In genomic region chr22:26563022-26563421, GRCh38 we compare ENCODE assay signal across 16 cellular contexts. TPM values are rescaled to one million over a fixed set of nuclear protein-coding genes. Genes with fewer than 3 reads are reported as not detected.
DNase-seq lines count a peak whose midpoint lies in the region; ATAC-seq and TF ChIP-seq lines count a peak whose summit lies in the region.
"Had no signal": no experiment of that assay in that cellular context is flagged by ENCODE, and none has a peak within 500 bp of the region (broad histone marks: within the 10 kb centered on the region; RNA-seq: fewer than 3 reads in every experiment).

No MANE protein-coding gene starts in this region.

- peaks cover 2 to 9% (median 9%) of the 10 kb centered on the region in 3 experiments; a peak in 5 of 7 replicates for H3K36me3 Mint-ChIP-seq in H9 (ENCODE audit: insufficient read depth in 1 of 3, low read depth in 3 of 3)
- H3K36me3 Mint-ChIP-seq in activated CD4-positive, alpha-beta memory T cell treated with anti-CD3 and anti-CD28 coated beads, Interleukin-2, amount 10 ng/mL, durations not matched to agents 7 days and 5 days (ENCODE audit: low read depth), result peaks cover 25% of the 10 kb centered on the region
- H3K36me3 Mint-ChIP-seq in activated naive CD8-positive, alpha-beta T cell treated with anti-CD3 and anti-CD28 coated beads for 36 hours, result peaks cover 6% of the 10 kb centered on the region

- H3K27ac Mint-ChIP-seq in H9, result peak overlapping the region in 2 of 3 experiments; percentile 65 to 70; a peak in 2 of 7 replicates
- H3K27ac Mint-ChIP-seq in activated CD4-positive, alpha-beta memory T cell treated with anti-CD3 and anti-CD28 coated beads, Interleukin-2, amount 10 ng/mL, durations not matched to agents 7 days and 5 days, result no peak overlapping the region
- H3K27ac Mint-ChIP-seq in activated naive CD8-positive, alpha-beta T cell treated with anti-CD3 and anti-CD28 coated beads for 36 hours, result no peak overlapping the region

- H4K20me1 ChIP-seq in DND-41 (ENCODE audit: insufficient read depth, low read length) (peaks cover 21% of the 10 kb centered on the region), H9 (ENCODE audit: control insufficient read depth, insufficient read depth, insufficient read length) (no peaks in the 10 kb centered on the region)

- TF ChIP-seq CTCF in DND-41 (IDR thresholded peaks at IDR 0.05; ENCODE audit: borderline replicate concordance, extremely low read depth, low read length, poor library complexity, severe bottlenecking), result peak; percentile 25
- peak; percentile 49; the same call in 2 of the 3 replicates for TF ChIP-seq CTCF in H9 (conservative IDR thresholded peaks at IDR 0.05)
- TF ChIP-seq CTCF in liver (IDR thresholded peaks at IDR 0.05; ENCODE audit: low read depth, low read length, missing input control), result peak; percentile 14

- H3K36me3 ChIP-seq in DND-41 (ENCODE audit: insufficient read depth, low read length) (no peaks in the 10 kb centered on the region), liver (ENCODE audit: control insufficient read depth in 4 of 4, insufficient read depth in 3 of 4, low read depth in 1 of 4, low read length in 3 of 4) (peaks cover 1 to 7% (median 4%) of the 10 kb centered on the region in 4 donors)

- no peak overlapping the region for H3K14ac ChIP-seq in H9 (ENCODE audit: insufficient read depth, low read length)

- H3K79me2 ChIP-seq in DND-41 (ENCODE audit: insufficient read depth, low read length) (no peaks in the 10 kb centered on the region), H9 (ENCODE audit: insufficient read depth, low read length) (peaks cover 43% of the 10 kb centered on the region; the same call in 1 of the 2 replicates)

- H3K56ac ChIP-seq in H9 (ENCODE audit: insufficient read length, low read depth, low read length), result no peak overlapping the region

- H3K4me3 ChIP-seq in DND-41 (ENCODE audit: low read depth in 1 of 2, low read length in 2 of 2) (no peak overlapping the region), liver (ENCODE audit: low read depth in 1 of 3, low read length in 3 of 3) (no peak overlapping the region)
- H3K4me3 ChIP-seq: upper lobe of right lung had no signal

- no peak overlapping the region for H2BK20ac ChIP-seq in H9 (ENCODE audit: low read depth, low read length, poor library complexity, severe bottlenecking)

- H3K9me3 Mint-ChIP-seq in H9, result no peaks in the 10 kb centered on the region
- no peaks in the 10 kb centered on the region for H3K9me3 Mint-ChIP-seq in activated CD4-positive, alpha-beta memory T cell treated with anti-CD3 and anti-CD28 coated beads, Interleukin-2, amount 10 ng/mL, durations not matched to agents 7 days and 5 days
- no peaks in the 10 kb centered on the region for H3K9me3 Mint-ChIP-seq in activated naive CD8-positive, alpha-beta T cell treated with anti-CD3 and anti-CD28 coated beads for 36 hours
- H3K9me3 Mint-ChIP-seq: CD4-positive, alpha-beta memory T cell had no signal

- H2BK120ac ChIP-seq in H9 (ENCODE audit: low read depth, low read length, poor library complexity, severe bottlenecking), result no peak overlapping the region

- DNase-seq in DND-41 (no peak), H9 (no peak), cortex of kidney (lab: John Stamatoyannopoulos, UW) (no peak)
- DNase-seq in activated CD4-positive, alpha-beta memory T cell treated with anti-CD3 and anti-CD28 coated beads, Interleukin-2, amount 10 ng/mL, durations not matched to agents 7 days and 5 days, result peak; percentile 21
- no peak for DNase-seq in activated CD4-positive, CD25-positive, alpha-beta regulatory T cell (lab: John Stamatoyannopoulos, UW)
- no peak for DNase-seq in activated naive CD8-positive, alpha-beta T cell treated with anti-CD3 and anti-CD28 coated beads for 36 hours
- DNase-seq: aorta; NCI-H1105 treated with DMSO at 0.1 percent for 48 hours; retina; stimulated activated CD4-positive, alpha-beta T cell treated with anti-CD3 and anti-CD28 coated beads, Interleukin-1b, Interleukin-23, amount 100 ng/mL, for 48 hours; stimulated activated CD8-positive, alpha-beta memory T cell treated with anti-CD3 and anti-CD28 coated beads, Interleukin-4, amount 100 ng/mL, for 48 hours; upper lobe of right lung had no signal

- no peak for ATAC-seq in DND-41 (ENCODE audit: insufficient read depth, low read depth)
- ATAC-seq: upper lobe of right lung had no signal

- CTCF ChIA-PET in activated CD4-positive, alpha-beta memory T cell treated with anti-CD3 and anti-CD28 coated beads, Interleukin-2, amount 10 ng/mL, durations not matched to agents 7 days and 5 days (lab: Charles Lee), result interaction anchor here (0.6 to 1.2 kb wide), 5 partner anchors 16 to 79 kb away, joined by 3 to 4 read pairs (median 4); no protein-coding TSS in a partner anchor

- no peak overlapping the region for H2BK5ac ChIP-seq in H9 (ENCODE audit: insufficient read length, low read length)

- H3T11ph ChIP-seq in H9 (ENCODE audit: low read length), result no peak overlapping the region

- no peak overlapping the region for H2BK15ac ChIP-seq in H9 (ENCODE audit: low read depth, low read length)

- no peak overlapping the region for H4K91ac ChIP-seq in H9 (ENCODE audit: insufficient read length, low read depth, low read length)

- no peaks in the 10 kb centered on the region for H3K4me1 ChIP-seq in DND-41 (ENCODE audit: insufficient read depth, low read length)
- H3K4me1 ChIP-seq in H9 (ENCODE audit: insufficient read depth, low read length), result peaks cover 31% of the 10 kb centered on the region
- peaks cover 5 to 71% (median 53%) of the 10 kb centered on the region in 4 donors for H3K4me1 ChIP-seq in liver (ENCODE audit: control insufficient read depth in 4 of 4, insufficient read depth in 4 of 4, low read length in 3 of 4)

- no peak overlapping the region for H3K4ac ChIP-seq in H9 (ENCODE audit: low read depth, low read length)

- H4K8ac ChIP-seq in H9 (replicated peaks; ENCODE audit: insufficient read length, low read depth, low read length), result no peak overlapping the region

- H3K4me1 Mint-ChIP-seq in H9, result peaks cover 74 to 79% of the 10 kb centered on the region in 2 experiments
- H3K4me1 Mint-ChIP-seq in activated CD4-positive, alpha-beta memory T cell treated with anti-CD3 and anti-CD28 coated beads, Interleukin-2, amount 10 ng/mL, durations not matched to agents 7 days and 5 days, result peaks cover 40% of the 10 kb centered on the region
- peaks cover 40% of the 10 kb centered on the region for H3K4me1 Mint-ChIP-seq in activated naive CD8-positive, alpha-beta T cell treated with anti-CD3 and anti-CD28 coated beads for 36 hours

- peak; percentile 26 to 57 for TF ChIP-seq RAD21 in liver (IDR thresholded peaks at IDR 0.05)

- H3K79me1 ChIP-seq in H9 (ENCODE audit: insufficient read depth, low read depth, low read length, poor library complexity, severe bottlenecking), result no peaks in the 10 kb centered on the region

- no peaks in the 10 kb centered on the region for H3K27me3 Mint-ChIP-seq in H9 (ENCODE audit: low read depth)
- no peaks in the 10 kb centered on the region for H3K27me3 Mint-ChIP-seq in activated CD4-positive, alpha-beta memory T cell treated with anti-CD3 and anti-CD28 coated beads, Interleukin-2, amount 10 ng/mL, durations not matched to agents 7 days and 5 days
- H3K27me3 Mint-ChIP-seq in activated naive CD8-positive, alpha-beta T cell treated with anti-CD3 and anti-CD28 coated beads for 36 hours, result no peaks in the 10 kb centered on the region
- H3K27me3 Mint-ChIP-seq: CD4-positive, alpha-beta memory T cell had no signal

- H2AFZ ChIP-seq in DND-41 (ENCODE audit: low read depth, low read length) (no peak overlapping the region), H9 (ENCODE audit: low read length) (no peak overlapping the region)

- H3K4me2 ChIP-seq in DND-41 (ENCODE audit: insufficient read depth, low read length) (no peak overlapping the region), H9 (ENCODE audit: insufficient read depth, insufficient read length, low read length) (no peak overlapping the region)

- no peaks in the 10 kb centered on the region for H3K9me3 ChIP-seq in DND-41 (ENCODE audit: insufficient read depth, low read length, severe bottlenecking)
- H3K9me3 ChIP-seq in H9 (ENCODE audit: control insufficient read depth, low read depth, low read length), result no peaks in the 10 kb centered on the region
- H3K9me3 ChIP-seq in liver (ENCODE audit: control insufficient read depth in 4 of 4, low read length in 3 of 4), result no peaks in the 10 kb centered on the region
- H3K9me3 ChIP-seq: upper lobe of right lung had no signal

- H3K9ac ChIP-seq in DND-41 (ENCODE audit: low read depth, low read length) (no peak overlapping the region), H9 (ENCODE audit: extremely low read depth, insufficient read length, low read length) (no peak overlapping the region), liver (ENCODE audit: low read depth in 1 of 2, low read length in 2 of 2) (no peak overlapping the region)

- H3K4me3 Mint-ChIP-seq in H9, result no peak overlapping the region
- H3K4me3 Mint-ChIP-seq in activated CD4-positive, alpha-beta memory T cell treated with anti-CD3 and anti-CD28 coated beads, Interleukin-2, amount 10 ng/mL, durations not matched to agents 7 days and 5 days, result no peak overlapping the region
- no peak overlapping the region for H3K4me3 Mint-ChIP-seq in activated naive CD8-positive, alpha-beta T cell treated with anti-CD3 and anti-CD28 coated beads for 36 hours
- H3K4me3 Mint-ChIP-seq: CD4-positive, alpha-beta memory T cell had no signal

- H3K23me2 ChIP-seq in H9 (ENCODE audit: insufficient read length, low read depth, low read length, poor library complexity, severe bottlenecking), result no peaks in the 10 kb centered on the region

- no peak overlapping the region for H3K18ac ChIP-seq in H9 (ENCODE audit: insufficient read length, low read depth, low read length)

- H3K27ac ChIP-seq in DND-41 (ENCODE audit: low read length) (no peak overlapping the region), H9 (ENCODE audit: insufficient read length, low read depth, low read length) (no peak overlapping the region), liver (ENCODE audit: low read depth in 1 of 2, low read length in 2 of 2) (peak overlapping the region; percentile 86 to 89)
- H3K27ac ChIP-seq: upper lobe of right lung had no signal

- H2BK12ac ChIP-seq in H9 (ENCODE audit: insufficient read length, low read depth, low read length), result no peak overlapping the region

- POLR2A ChIA-PET in activated CD4-positive, alpha-beta memory T cell treated with anti-CD3 and anti-CD28 coated beads, Interleukin-2, amount 10 ng/mL, durations not matched to agents 7 days and 5 days (lab: Charles Lee), result no interaction called here

- no peaks in the 10 kb centered on the region for H3K27me3 ChIP-seq in DND-41 (ENCODE audit: insufficient read depth, low read length, poor library complexity)
- H3K27me3 ChIP-seq in H9 (ENCODE audit: insufficient read depth, low read length), result no peaks in the 10 kb centered on the region
- no peaks in the 10 kb centered on the region for H3K27me3 ChIP-seq in liver (ENCODE audit: control insufficient read depth in 4 of 4, insufficient read depth in 4 of 4, low read length in 3 of 4)
- H3K27me3 ChIP-seq: upper lobe of right lung had no signal

- H4K5ac ChIP-seq in H9 (ENCODE audit: insufficient read length, low read depth, low read length), result no peak overlapping the region

- H2AK5ac ChIP-seq in H9 (ENCODE audit: insufficient read length, low read length), result no peak overlapping the region

- WGBS in H9 (ENCODE audit: extremely low coverage, insufficient read length, low lambda C conversion rate), result no CpG with 5 or more reads among the region's 5 CpGs
- 56% methylated on average over 5 of the region's 5 CpGs for WGBS in liver

- H3K23ac ChIP-seq in H9 (ENCODE audit: insufficient read length, low read depth, low read length), result no peak overlapping the region

RNA-seq across cellular contexts. Expression of gene TPST2, which starts 26.9 kb away (rescaled TPM):
- 50.1 and 52.2 TPM in 2 replicates for total RNA-seq in H9 (2021)
- 10 to 100 TPM; 55.4 to 60.8 TPM for total RNA-seq in activated CD4-positive, alpha-beta memory T cell treated with anti-CD3 and anti-CD28 coated beads, Interleukin-2, amount 10 ng/mL, durations not matched to agents 7 days and 5 days
- total RNA-seq in liver, result 100 to 1,000 TPM in 1 of 2 donors, 10 to 100 TPM in 1; 33.3 to 109 TPM
- polyA plus RNA-seq in liver, result 10 to 100 TPM; 58.1 to 81.3 TPM
- 10 to 100 TPM; 32.1 to 35.0 TPM for total RNA-seq in activated naive CD8-positive, alpha-beta T cell treated with anti-CD3 and anti-CD28 coated beads for 36 hours

RNA-seq across cellular contexts. Expression of gene TFIP11, which starts 50.7 kb away (rescaled TPM):
- 36.4 and 37.7 TPM in 2 replicates for total RNA-seq in H9 (2021)
- total RNA-seq in activated CD4-positive, alpha-beta memory T cell treated with anti-CD3 and anti-CD28 coated beads, Interleukin-2, amount 10 ng/mL, durations not matched to agents 7 days and 5 days, result 10 to 100 TPM; 50.8 to 55.5 TPM
- total RNA-seq in liver, result 10 to 100 TPM; 27.8 to 31.7 TPM
- 10 to 100 TPM; 14.3 to 21.3 TPM for polyA plus RNA-seq in liver
- total RNA-seq in activated naive CD8-positive, alpha-beta T cell treated with anti-CD3 and anti-CD28 coated beads for 36 hours, result 10 to 100 TPM; 45.9 to 50.1 TPM

RNA-seq across cellular contexts. Expression of gene CRYBB1, which starts 54.8 kb away (rescaled TPM):
- total RNA-seq in H9 (2021) (4.3 and 5.4 TPM in 2 replicates), liver (1 to 10 TPM in 1 of 2 donors, under 1 TPM in 1; 0.17 to 2.3 TPM)
- total RNA-seq in activated CD4-positive, alpha-beta memory T cell treated with anti-CD3 and anti-CD28 coated beads, Interleukin-2, amount 10 ng/mL, durations not matched to agents 7 days and 5 days, result 1 to 10 TPM in 1 of 2 experiments, under 1 TPM in 1; 0.65 to 1.2 TPM
- under 1 TPM in 1 of 2 donors, not detected in 1; 0.32 TPM for polyA plus RNA-seq in liver
- not detected for total RNA-seq in activated naive CD8-positive, alpha-beta T cell treated with anti-CD3 and anti-CD28 coated beads for 36 hours
- total RNA-seq: CD4-positive, alpha-beta memory T cell had no signal
- polyA plus RNA-seq: CD4-positive, alpha-beta memory T cell; neural cell had no signal

RNA-seq across cellular contexts. Expression of gene CRYBA4, which starts 58.7 kb away (rescaled TPM):
- total RNA-seq in H9 (2021) (0.37 and 0.52 TPM in 2 replicates), liver (not detected)
- under 1 TPM in 1 of 2 experiments, not detected in 1; 0.48 TPM for total RNA-seq in activated CD4-positive, alpha-beta memory T cell treated with anti-CD3 and anti-CD28 coated beads, Interleukin-2, amount 10 ng/mL, durations not matched to agents 7 days and 5 days
- not detected for polyA plus RNA-seq in liver
- not detected for total RNA-seq in activated naive CD8-positive, alpha-beta T cell treated with anti-CD3 and anti-CD28 coated beads for 36 hours
- total RNA-seq: aorta; CD4-positive, alpha-beta memory T cell; lung microvascular endothelial cell; upper lobe of right lung had no signal
- polyA plus RNA-seq: aorta; CD4-positive, alpha-beta memory T cell; neural cell had no signal

Comparison
In these comparisons a context has a peak if more than half of its experiments do, and no peak if none do; other contexts are left out.
1. H3K27ac ChIP-seq: peak in liver (2 of 2); none in DND-41 (single experiment) and H9 (single experiment).
2. H3K27ac Mint-ChIP-seq: peak in H9 (2 of 3); none in activated CD4-positive, alpha-beta memory T cell treated with anti-CD3 and anti-CD28 coated beads, Interleukin-2, amount 10 ng/mL, durations not matched to agents 7 days and 5 days (single experiment) and activated naive CD8-positive, alpha-beta T cell treated with anti-CD3 and anti-CD28 coated beads for 36 hours (single experiment).
3. Peak in every context shown above with its lines, with median percentiles within 50 percentile points of each other: CTCF ChIP-seq.